ENCODE assay signal across 8 cellular contexts in genomic region chr21:33402011-33402979, GRCh38. TPM values are rescaled to one million over a fixed set of nuclear protein-coding genes. Genes with fewer than 3 reads are reported as not detected.
DNase-seq lines count a peak whose midpoint lies in the region; ATAC-seq and TF ChIP-seq lines count a peak whose summit lies in the region.

No MANE protein-coding gene starts in this region.

- H3K4me3 ChIP-seq in Peyer's patch, result peak overlapping the region; percentile 85 to 97 (median 94)

- no peaks in the 10 kb centered on the region for H3K27me3 ChIP-seq in Peyer's patch

- peak overlapping the region; percentile 69 for H3K4me3 Mint-ChIP-seq in activated naive CD4-positive, alpha-beta T cell treated with anti-CD3 and anti-CD28 coated beads for 36 hours
- peak overlapping the region; percentile 74 for H3K4me3 Mint-ChIP-seq in dendritic cell treated with granulocyte-macrophage colony-stimulating factor and Interleukin-4, amounts not matched to agents 40 ng/mL and 50 ng/mL, for 4 days
- peak overlapping the region; percentile 30 for H3K4me3 Mint-ChIP-seq in stimulated activated effector memory CD8-positive, alpha-beta T cell treated with anti-CD3 and anti-CD28 coated beads, Interleukin-12 subunit alpha, Interleukin-12 subunit beta, amount 100 ng/mL, for 72 hours
- H3K4me3 Mint-ChIP-seq in Calu3 (ENCODE audit: low read depth, unreplicated experiment), result no peak overlapping the region

- peaks cover 2% of the 10 kb centered on the region for H3K27me3 Mint-ChIP-seq in activated naive CD4-positive, alpha-beta T cell treated with anti-CD3 and anti-CD28 coated beads for 36 hours (ENCODE audit: low read depth)
- H3K27me3 Mint-ChIP-seq in dendritic cell treated with granulocyte-macrophage colony-stimulating factor and Interleukin-4, amounts not matched to agents 40 ng/mL and 50 ng/mL, for 4 days, result no peaks in the 10 kb centered on the region
- H3K27me3 Mint-ChIP-seq in Calu3 (ENCODE audit: unreplicated experiment), result no peaks in the 10 kb centered on the region

- peak in 1 of 2 donors; percentile 32 for TF ChIP-seq POLR2A in Peyer's patch (IDR thresholded peaks at IDR 0.05)

- DNase-seq in activated naive CD4-positive, alpha-beta T cell treated with anti-CD3 and anti-CD28 coated beads for 36 hours, result no peak
- DNase-seq in activated naive CD4-positive, alpha-beta T cell treated with anti-CD3 and anti-CD28 coated beads, Interleukin-2, amount 50 U/mL, for 72 hours (ENCODE audit: low spot score in 2 of 2), result no peak
- peak; percentile 50 to 78 (median 63) for DNase-seq in Peyer's patch
- DNase-seq in left colon, result peak; percentile 54 to 60
- DNase-seq in stimulated activated effector memory CD8-positive, alpha-beta T cell treated with anti-CD3 and anti-CD28 coated beads, Interleukin-12 subunit alpha, Interleukin-12 subunit beta, amount 100 ng/mL, for 72 hours (ENCODE audit: low spot score in 2 of 2), result no peak
- no peak for DNase-seq in Calu3

- no TSS peak for BruUV-seq in Calu3 (replicated peaks; lab: Mats Ljungman, UMichigan)

- H3K9me3 Mint-ChIP-seq in activated naive CD4-positive, alpha-beta T cell treated with anti-CD3 and anti-CD28 coated beads for 36 hours, result no peaks in the 10 kb centered on the region
- H3K9me3 Mint-ChIP-seq in activated naive CD4-positive, alpha-beta T cell treated with anti-CD3 and anti-CD28 coated beads, Interleukin-2, amount 50 U/mL, for 72 hours, result no peaks in the 10 kb centered on the region
- H3K9me3 Mint-ChIP-seq in dendritic cell treated with granulocyte-macrophage colony-stimulating factor and Interleukin-4, amounts not matched to agents 40 ng/mL and 50 ng/mL, for 4 days, result no peaks in the 10 kb centered on the region
- no peaks in the 10 kb centered on the region for H3K9me3 Mint-ChIP-seq in stimulated activated effector memory CD8-positive, alpha-beta T cell treated with anti-CD3 and anti-CD28 coated beads, Interleukin-12 subunit alpha, Interleukin-12 subunit beta, amount 100 ng/mL, for 72 hours
- H3K9me3 Mint-ChIP-seq in Calu3 (ENCODE audit: low read depth, unreplicated experiment), result peaks cover 2% of the 10 kb centered on the region

- ATAC-seq in activated naive CD4-positive, alpha-beta T cell treated with anti-CD3 and anti-CD28 coated beads, Interleukin-2, amount 50 U/mL, for 72 hours, result no peak
- ATAC-seq in left colon (no peak), GM21786 (IDR thresholded peaks at IDR 0.05; ENCODE audit: unreplicated experiment) (no peak)
- ATAC-seq in stimulated activated effector memory CD8-positive, alpha-beta T cell treated with anti-CD3 and anti-CD28 coated beads, Interleukin-12 subunit alpha, Interleukin-12 subunit beta, amount 100 ng/mL, for 72 hours, result no peak

- H3K4me1 ChIP-seq in Peyer's patch, result peaks cover 0 to 29% (median 9%) of the 10 kb centered on the region in 4 donors

- no peaks in the 10 kb centered on the region for H3K9me3 ChIP-seq in Peyer's patch

- peak overlapping the region; percentile 59 for H3K27ac Mint-ChIP-seq in activated naive CD4-positive, alpha-beta T cell treated with anti-CD3 and anti-CD28 coated beads for 36 hours
- no peak overlapping the region for H3K27ac Mint-ChIP-seq in activated naive CD4-positive, alpha-beta T cell treated with anti-CD3 and anti-CD28 coated beads, Interleukin-2, amount 50 U/mL, for 72 hours
- peak overlapping the region; percentile 95 for H3K27ac Mint-ChIP-seq in dendritic cell treated with granulocyte-macrophage colony-stimulating factor and Interleukin-4, amounts not matched to agents 40 ng/mL and 50 ng/mL, for 4 days
- no peak overlapping the region for H3K27ac Mint-ChIP-seq in stimulated activated effector memory CD8-positive, alpha-beta T cell treated with anti-CD3 and anti-CD28 coated beads, Interleukin-12 subunit alpha, Interleukin-12 subunit beta, amount 100 ng/mL, for 72 hours
- H3K27ac Mint-ChIP-seq in Calu3 (ENCODE audit: unreplicated experiment), result no peak overlapping the region

- H3K27ac ChIP-seq in Peyer's patch, result peak overlapping the region; percentile 96 to 99 (median 98)

- TF ChIP-seq CTCF in Peyer's patch (IDR thresholded peaks at IDR 0.05), result no peak
- no peak for TF ChIP-seq CTCF in Calu3 (IDR thresholded peaks at IDR 0.05; ENCODE audit: unreplicated experiment)

- H3K36me3 ChIP-seq in Peyer's patch, result no peaks in the 10 kb centered on the region

- intact Hi-C loops in activated naive CD4-positive, alpha-beta T cell treated with anti-CD3 and anti-CD28 coated beads for 36 hours (cut with micrococcal nuclease), result no loop called here
- intact Hi-C loops in dendritic cell treated with granulocyte-macrophage colony-stimulating factor and Interleukin-4, amounts not matched to agents 40 ng/mL and 50 ng/mL, for 4 days (cut with micrococcal nuclease), result loop anchor here (1.0 to 2.0 kb wide), 2 partner anchors 8 to 27 kb away; no protein-coding TSS in a partner anchor
- intact Hi-C loops in left colon (cut with DNase I, micrococcal nuclease), result no loop called here
- intact Hi-C loops in Calu3 (cut with micrococcal nuclease; ENCODE audit: unreplicated experiment), result no loop called here

- CTCF ChIA-PET in activated naive CD4-positive, alpha-beta T cell treated with anti-CD3 and anti-CD28 coated beads for 36 hours (lab: Charles Lee), result interaction anchor here (0.7 to 1.4 kb wide), 3 partner anchors 14 to 33 kb away, joined by 3 to 6 read pairs (median 3); no protein-coding TSS in a partner anchor
- CTCF ChIA-PET in Calu3 (lab: Charles Lee), result no interaction called here

- H3K4me1 Mint-ChIP-seq in activated naive CD4-positive, alpha-beta T cell treated with anti-CD3 and anti-CD28 coated beads for 36 hours (ENCODE audit: low read depth), result peaks cover 33% of the 10 kb centered on the region
- H3K4me1 Mint-ChIP-seq in dendritic cell treated with granulocyte-macrophage colony-stimulating factor and Interleukin-4, amounts not matched to agents 40 ng/mL and 50 ng/mL, for 4 days (ENCODE audit: low read depth), result peaks cover 77% of the 10 kb centered on the region
- peaks cover 12% of the 10 kb centered on the region for H3K4me1 Mint-ChIP-seq in stimulated activated effector memory CD8-positive, alpha-beta T cell treated with anti-CD3 and anti-CD28 coated beads, Interleukin-12 subunit alpha, Interleukin-12 subunit beta, amount 100 ng/mL, for 72 hours
- H3K4me1 Mint-ChIP-seq in Calu3 (ENCODE audit: low read depth, unreplicated experiment), result peaks cover 13% of the 10 kb centered on the region

- no peaks in the 10 kb centered on the region for H3K36me3 Mint-ChIP-seq in activated naive CD4-positive, alpha-beta T cell treated with anti-CD3 and anti-CD28 coated beads for 36 hours (ENCODE audit: low read depth)
- H3K36me3 Mint-ChIP-seq in activated naive CD4-positive, alpha-beta T cell treated with anti-CD3 and anti-CD28 coated beads, Interleukin-2, amount 50 U/mL, for 72 hours, result peaks cover 6 to 10% of the 10 kb centered on the region in 2 donors
- peaks cover 38% of the 10 kb centered on the region for H3K36me3 Mint-ChIP-seq in dendritic cell treated with granulocyte-macrophage colony-stimulating factor and Interleukin-4, amounts not matched to agents 40 ng/mL and 50 ng/mL, for 4 days (ENCODE audit: low read depth)
- H3K36me3 Mint-ChIP-seq in stimulated activated effector memory CD8-positive, alpha-beta T cell treated with anti-CD3 and anti-CD28 coated beads, Interleukin-12 subunit alpha, Interleukin-12 subunit beta, amount 100 ng/mL, for 72 hours, result no peaks in the 10 kb centered on the region
- H3K36me3 Mint-ChIP-seq in Calu3 (ENCODE audit: insufficient read depth, unreplicated experiment), result peaks cover 33% of the 10 kb centered on the region

RNA-seq across cellular contexts. Expression of gene IFNGR2, which starts 0.9 kb away (rescaled TPM):
- total RNA-seq in activated naive CD4-positive, alpha-beta T cell treated with anti-CD3 and anti-CD28 coated beads for 36 hours, result 10 to 100 TPM; 16.3 to 17.5 TPM
- total RNA-seq in activated naive CD4-positive, alpha-beta T cell treated with anti-CD3 and anti-CD28 coated beads, Interleukin-2, amount 50 U/mL, for 72 hours, result 10 to 100 TPM in 1 of 2 donors, 1 to 10 TPM in 1; 9.9 to 15.0 TPM
- total RNA-seq in Peyer's patch (10 to 100 TPM; 53.7 to 96.3 (median 67.6) TPM), left colon (100 to 1,000 TPM in 1 of 2 donors, 10 to 100 TPM in 1; 71.9 to 140 TPM), Calu3 (2022) (58.1 and 59.8 TPM in 2 replicates)

Comparison
In these comparisons a context has a peak if more than half of its experiments do, and no peak if none do; other contexts are left out.
1. H3K27ac Mint-ChIP-seq: peak in activated naive CD4-positive, alpha-beta T cell treated with anti-CD3 and anti-CD28 coated beads for 36 hours (single experiment) and dendritic cell treated with granulocyte-macrophage colony-stimulating factor and Interleukin-4, amounts not matched to agents 40 ng/mL and 50 ng/mL, for 4 days (single experiment); none in activated naive CD4-positive, alpha-beta T cell treated with anti-CD3 and anti-CD28 coated beads, Interleukin-2, amount 50 U/mL, for 72 hours (0 of 2), stimulated activated effector memory CD8-positive, alpha-beta T cell treated with anti-CD3 and anti-CD28 coated beads, Interleukin-12 subunit alpha, Interleukin-12 subunit beta, amount 100 ng/mL, for 72 hours (single experiment) and Calu3 (single experiment).
2. DNase-seq: peak in Peyer's patch (3 of 3) and left colon (2 of 2); none in activated naive CD4-positive, alpha-beta T cell treated with anti-CD3 and anti-CD28 coated beads for 36 hours (single experiment), activated naive CD4-positive, alpha-beta T cell treated with anti-CD3 and anti-CD28 coated beads, Interleukin-2, amount 50 U/mL, for 72 hours (0 of 2), stimulated activated effector memory CD8-positive, alpha-beta T cell treated with anti-CD3 and anti-CD28 coated beads, Interleukin-12 subunit alpha, Interleukin-12 subunit beta, amount 100 ng/mL, for 72 hours (0 of 2) and Calu3 (single experiment).